16 cellular contexts compared by ENCODE assay signal in the genomic region with DNA sequence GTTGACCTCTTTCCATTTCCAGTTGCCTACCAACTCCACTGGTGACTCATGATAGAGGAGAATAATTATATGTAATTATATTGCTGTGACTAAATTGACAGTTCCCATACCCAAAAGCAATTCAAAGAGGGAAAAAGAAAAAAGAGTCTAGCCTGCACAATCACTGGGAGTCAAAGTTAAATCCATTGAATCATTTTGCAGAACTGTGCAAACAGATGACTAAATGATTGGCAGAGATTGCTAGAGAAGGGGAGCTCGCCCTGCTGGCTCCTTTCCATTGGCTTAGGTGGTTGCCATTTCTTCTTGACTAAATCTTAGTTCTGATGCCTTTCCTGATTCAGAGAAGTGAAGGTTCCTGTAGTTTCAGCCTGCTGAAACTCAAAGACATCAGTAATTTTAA.
DNase-seq lines count a peak whose midpoint lies in the region; TF ChIP-seq lines count a peak whose summit lies in the region.
"Had no signal": no experiment of that assay in that cellular context is flagged by ENCODE, and none has a peak within 500 bp of the region (broad histone marks: within the 10 kb centered on the region; RNA-seq: fewer than 3 reads in every experiment).

No MANE protein-coding gene starts in this region.

- DNase-seq in AG10803 (ENCODE audit: low read depth) (peak; percentile 41), NCI-H1105 (lab: John Stamatoyannopoulos, UW) (peak; percentile 25), mammary epithelial cell (peak; percentile 10), kidney glomerular epithelial cell (lab: John Stamatoyannopoulos, UW) (peak; percentile 30), suprapubic skin (ENCODE audit: low spot score in 2 of 2) (no peak), DMS53 treated with DMSO at 0.1 percent for 48 hours (lab: John Stamatoyannopoulos, UW; ENCODE audit: unreplicated experiment) (no peak), NK-92 (lab: John Stamatoyannopoulos, UW; ENCODE audit: unreplicated experiment) (no peak), GM19240 (ENCODE audit: insufficient read length, low spot score) (no peak)
- DNase-seq: activated CD4-positive, alpha-beta memory T cell treated with anti-CD3 and anti-CD28 coated beads for 36 hours; activated naive CD8-positive, alpha-beta T cell treated with anti-CD3 and anti-CD28 coated beads, Interleukin-2, amount 10 ng/mL, durations not matched to agents 7 days and 5 days; activated T-cell treated with anti-CD3 and anti-CD28 coated beads, Interleukin-2, amount 50 U/mL, for 4 hours; effector memory CD8-positive, alpha-beta T cell; NCI-H1930; NCI-H510A treated with DMSO at 0.1 percent for 48 hours had no signal

- no peak overlapping the region for H2AFZ ChIP-seq in mammary epithelial cell (ENCODE audit: low read depth, low read length)

- TF ChIP-seq EP300 in suprapubic skin (IDR thresholded peaks at IDR 0.05) = no peak

- intact Hi-C loops in mammary epithelial cell (cut with micrococcal nuclease) = loop anchor here (2.0 kb wide), 1 partner anchor 18 kb away; no protein-coding TSS in a partner anchor

- CTCF ChIA-PET in mammary epithelial cell (lab: Charles Lee; ENCODE audit: low non-redundant PET) = interaction anchor here (0.7 kb wide), 1 partner anchor 13 kb away, joined by 3 read pairs; no protein-coding TSS in a partner anchor

- no peak overlapping the region for H3K9ac ChIP-seq in mammary epithelial cell (ENCODE audit: insufficient read depth, low read length)

- H3K4me3 ChIP-seq in AG10803 (ENCODE audit: low read length) (no peak overlapping the region), mammary epithelial cell (replicated peaks in 1 of 3; ENCODE audit: insufficient read depth in 1 of 3, low read depth in 2 of 3, low read length in 3 of 3) (no peak overlapping the region), suprapubic skin (no peak overlapping the region)
- H3K4me3 ChIP-seq: gastroesophageal sphincter, lung had no signal

- TF ChIP-seq CTCF in AG10803 (conservative IDR thresholded peaks at IDR 0.05; ENCODE audit: low read length) (no peak), mammary epithelial cell (conservative IDR thresholded peaks at IDR 0.05 in 1 of 2, IDR thresholded peaks at IDR 0.05 in 1 of 2; ENCODE audit: extremely low read depth in 1 of 2, insufficient read depth in 1 of 2, low read depth in 1 of 2, low read length in 2 of 2) (no peak), suprapubic skin (IDR thresholded peaks at IDR 0.05) (no peak)

- H3K9me3 ChIP-seq in mammary epithelial cell (replicated peaks; ENCODE audit: insufficient read depth, low read length) = no peaks in the 10 kb centered on the region
- no peaks in the 10 kb centered on the region for H3K9me3 ChIP-seq in suprapubic skin
- H3K9me3 ChIP-seq: gastroesophageal sphincter had no signal

- H3K36me3 ChIP-seq in mammary epithelial cell (ENCODE audit: insufficient read depth, low read length) (no peaks in the 10 kb centered on the region), suprapubic skin (no peaks in the 10 kb centered on the region)
- H3K36me3 ChIP-seq: gastroesophageal sphincter had no signal

- TF ChIP-seq POLR2A in suprapubic skin (IDR thresholded peaks at IDR 0.05) = no peak

- no peak overlapping the region for H3K27ac ChIP-seq in mammary epithelial cell (ENCODE audit: insufficient read depth, low read depth, low read length)
- no peak overlapping the region for H3K27ac ChIP-seq in suprapubic skin
- H3K27ac ChIP-seq: gastroesophageal sphincter had no signal

- H3K79me2 ChIP-seq in mammary epithelial cell (ENCODE audit: insufficient read depth, low read length) = no peaks in the 10 kb centered on the region

- H3K4me2 ChIP-seq in mammary epithelial cell (ENCODE audit: insufficient read depth, low read depth, low read length) = no peak overlapping the region

- no peaks in the 10 kb centered on the region for H3K27me3 ChIP-seq in mammary epithelial cell (ENCODE audit: insufficient read depth, low read length)
- H3K27me3 ChIP-seq in suprapubic skin = no peaks in the 10 kb centered on the region
- H3K27me3 ChIP-seq: gastroesophageal sphincter had no signal

- H4K20me1 ChIP-seq in mammary epithelial cell (ENCODE audit: insufficient read depth, low read length) = no peaks in the 10 kb centered on the region

- dilution Hi-C loops in mammary epithelial cell (cut with HindIII; ENCODE audit: low sequenced_read_pairs) = no loop called here

- BruUV-seq in mammary epithelial cell (replicated peaks; lab: Mats Ljungman, UMichigan) = no TSS peak

- H3K4me1 ChIP-seq in mammary epithelial cell (ENCODE audit: insufficient read depth, low read length) = peaks cover 9% of the 10 kb centered on the region
- no peaks in the 10 kb centered on the region for H3K4me1 ChIP-seq in suprapubic skin
- H3K4me1 ChIP-seq: gastroesophageal sphincter had no signal

- WGBS in mammary epithelial cell (ENCODE audit: low coverage, missing lambda C conversion rate) = 19% methylated on average over 1 of the region's 1 CpG
- WGBS in suprapubic skin = 21% methylated on average over 1 of the region's 1 CpG

- in situ Hi-C loops in mammary epithelial cell (cut with MboI; ENCODE audit: low sequenced_read_pairs in 2 of 2) = no loop called here

Comparison
In these comparisons a context has a peak if more than half of its experiments do, and no peak if none do; other contexts are left out.
1. DNase-seq: peak in AG10803 (single experiment), NCI-H1105 (single experiment), mammary epithelial cell (single experiment) and kidney glomerular epithelial cell (single experiment); none in suprapubic skin (0 of 2), DMS53 treated with DMSO at 0.1 percent for 48 hours (single experiment), NK-92 (single experiment) and GM19240 (single experiment).